16 cellular contexts compared by ENCODE assay signal in the genomic region with DNA sequence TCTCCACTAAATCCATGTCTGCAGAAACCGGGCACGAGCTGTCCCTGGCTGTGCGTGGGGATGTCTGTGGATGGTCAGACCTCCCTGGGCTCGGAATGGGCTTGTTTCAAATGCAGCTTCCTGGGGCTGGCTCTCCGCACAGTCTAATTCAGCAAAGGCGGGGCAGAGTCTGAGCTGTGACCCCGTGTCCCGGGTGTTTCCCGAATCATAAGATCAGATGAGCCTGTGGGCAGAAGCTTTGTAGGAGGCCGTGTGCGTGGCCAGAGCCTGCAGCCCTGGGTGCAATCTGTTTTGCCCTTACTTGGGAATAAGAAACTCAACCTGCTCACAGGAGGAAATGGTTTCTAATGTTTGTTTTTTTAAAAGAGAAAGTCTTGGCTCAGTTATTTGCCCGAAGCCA. TPM values are rescaled to one million over a fixed set of nuclear protein-coding genes. Genes with fewer than 3 reads are reported as not detected.
DNase-seq lines count a peak whose midpoint lies in the region; ATAC-seq, FAIRE-seq and TF ChIP-seq lines count a peak whose summit lies in the region.
"Had no signal": no experiment of that assay in that cellular context is flagged by ENCODE, and none has a peak within 500 bp of the region (broad histone marks: within the 10 kb centered on the region; RNA-seq: fewer than 3 reads in every experiment).

No MANE protein-coding gene starts in this region.

- TF ChIP-seq CTCF in RWPE1 (conservative IDR thresholded peaks at IDR 0.05; ENCODE audit: low read depth) (no peak), H1 (IDR thresholded peaks at IDR 0.05; ENCODE audit: control extremely low read depth in 1 of 3, insufficient read depth in 1 of 3, low read depth in 1 of 3, low read length in 3 of 3) (no peak), stomach (IDR thresholded peaks at IDR 0.05) (no peak)

- no peak for TF ChIP-seq EP300 in H1 (IDR thresholded peaks at IDR 0.05; ENCODE audit: borderline replicate concordance in 1 of 2, low read depth in 2 of 2, low read length in 2 of 2)
- no peak for TF ChIP-seq EP300 in stomach (IDR thresholded peaks at IDR 0.05)

- no peaks in the 10 kb centered on the region for H3K79me1 ChIP-seq in H1 (ENCODE audit: low read depth, low read length)

- H3K79me2 ChIP-seq in H1 (ENCODE audit: control insufficient read depth in 1 of 2, insufficient read depth in 2 of 2, low read length in 2 of 2) = no peaks in the 10 kb centered on the region

- no peak overlapping the region for H4K5ac ChIP-seq in H1 (ENCODE audit: insufficient read length, low read depth, low read length)

- H3K4me1 ChIP-seq in H1 (replicated peaks in 1 of 4; ENCODE audit: control insufficient read depth in 3 of 4, insufficient read depth in 4 of 4, low read length in 3 of 4) = peaks cover 0 to 4% (median 0%) of the 10 kb centered on the region in 4 experiments; a peak in 1 of 7 replicates
- peaks cover 13 to 24% (median 23%) of the 10 kb centered on the region in 4 donors for H3K4me1 ChIP-seq in stomach

- H2BK15ac ChIP-seq in H1 (ENCODE audit: low read length) = no peak overlapping the region

- no peaks in the 10 kb centered on the region for H3K27me3 Mint-ChIP-seq in activated T-cell treated with anti-CD3 and anti-CD28 coated beads, Interleukin-2, amount 50 U/mL, for 4 hours (ENCODE audit: low read depth)
- H3K27me3 Mint-ChIP-seq: CD4-positive, alpha-beta memory T cell; naive B cell; stimulated activated naive B cell treated with anti-CD40 and anti-IgM and Interleukin-4, amounts not matched to agents 10 μg/mL and 1 μg/mL and 100 μg/mL, for 72 hours had no signal

- no peaks in the 10 kb centered on the region for H3K36me3 ChIP-seq in H1 (ENCODE audit: control insufficient read depth in 2 of 4, insufficient read depth in 4 of 4, low read length in 3 of 4)
- H3K36me3 ChIP-seq in stomach = no peaks in the 10 kb centered on the region

- H3K4me3 Mint-ChIP-seq in activated T-cell treated with anti-CD3 and anti-CD28 coated beads, Interleukin-2, amount 50 U/mL, for 4 hours = no peak overlapping the region
- H3K4me3 Mint-ChIP-seq: CD4-positive, alpha-beta memory T cell; GM23338; naive B cell; stimulated activated naive B cell treated with anti-CD40 and anti-IgM and Interleukin-4, amounts not matched to agents 10 μg/mL and 1 μg/mL and 100 μg/mL, for 72 hours had no signal

- H3K9me3 ChIP-seq in H1 (ENCODE audit: insufficient read depth in 2 of 2, low read depth in 1 of 2, low read length in 1 of 2) = no peaks in the 10 kb centered on the region
- H3K9me3 ChIP-seq in stomach = no peaks in the 10 kb centered on the region

- ATAC-seq in left colon = peak; percentile 68
- no peak for ATAC-seq in activated T-cell treated with anti-CD3 and anti-CD28 coated beads, Interleukin-2, amount 50 U/mL, for 4 hours
- ATAC-seq: activated naive CD4-positive, alpha-beta T cell treated with anti-CD3 and anti-CD28 coated beads, Interleukin-2, amount 50 U/mL, for 72 hours; GM23338; stimulated activated naive B cell treated with anti-CD40 and anti-IgM and Interleukin-4, amounts not matched to agents 10 μg/mL and 1 μg/mL and 100 μg/mL, for 72 hours had no signal

- H2AK5ac ChIP-seq in H1 (ENCODE audit: low read depth, low read length) = no peak overlapping the region

- no peak for DNase-seq in RWPE1 (ENCODE audit: low spot score)
- DNase-seq in H1 (ENCODE audit: low read depth in 1 of 2, low spot score in 2 of 2) = no peak
- DNase-seq in left colon = peak; percentile 76 to 83
- no peak for DNase-seq in stomach
- DNase-seq in activated T-cell treated with anti-CD3 and anti-CD28 coated beads, Interleukin-2, amount 50 U/mL, for 4 hours = no peak
- DNase-seq in COR-L47 (lab: John Stamatoyannopoulos, UW) = no peak
- no peak for DNase-seq in cerebellar cortex (ENCODE audit: low spot score)
- DNase-seq: activated CD4-positive, alpha-beta T cell treated with anti-CD3 and anti-CD28 coated beads for 1 hour; CD4-positive, alpha-beta memory T cell; naive B cell; NCI-H1436 treated with DMSO at 0.1 percent for 48 hours; NCI-H510A treated with DMSO at 0.1 percent for 48 hours; stimulated activated naive B cell treated with anti-CD40 and anti-IgM and Interleukin-4, amounts not matched to agents 10 μg/mL and 1 μg/mL and 100 μg/mL, for 72 hours had no signal

- no peak overlapping the region for H2AFZ ChIP-seq in H1 (ENCODE audit: low read length)
- H2AFZ ChIP-seq: GM23338 had no signal

- TF ChIP-seq RAD21 in H1 (IDR thresholded peaks at IDR 0.05 in 1 of 2, conservative IDR thresholded peaks at IDR 0.05 in 1 of 2; ENCODE audit: low read depth in 2 of 2, low read length in 2 of 2) = no peak

- no peaks in the 10 kb centered on the region for H3K36me3 Mint-ChIP-seq in activated T-cell treated with anti-CD3 and anti-CD28 coated beads, Interleukin-2, amount 50 U/mL, for 4 hours (ENCODE audit: insufficient read depth)
- H3K36me3 Mint-ChIP-seq: activated naive CD4-positive, alpha-beta T cell treated with anti-CD3 and anti-CD28 coated beads, Interleukin-2, amount 50 U/mL, for 72 hours; CD4-positive, alpha-beta memory T cell; naive B cell; stimulated activated naive B cell treated with anti-CD40 and anti-IgM and Interleukin-4, amounts not matched to agents 10 μg/mL and 1 μg/mL and 100 μg/mL, for 72 hours had no signal

- no peak overlapping the region for H3K14ac ChIP-seq in H1 (ENCODE audit: insufficient read length)

- H3K9ac ChIP-seq in H1 (replicated peaks in 1 of 4; ENCODE audit: extremely low read depth in 1 of 4, low read depth in 3 of 4, low read length in 3 of 4) = no peak overlapping the region
- H3K9ac ChIP-seq: KMS-11 had no signal

- H3K27me3 ChIP-seq in H1 (replicated peaks in 1 of 4; ENCODE audit: control insufficient read depth in 3 of 4, extremely low read depth in 1 of 4, insufficient read depth in 3 of 4, low read length in 3 of 4) = peaks cover 0 to 4% (median under 1%) of the 10 kb centered on the region in 4 experiments; a peak in 1 of 7 replicates
- no peaks in the 10 kb centered on the region for H3K27me3 ChIP-seq in stomach

- H2BK120ac ChIP-seq in H1 (replicated peaks; ENCODE audit: low read depth, low read length) = no peak overlapping the region

- no peak overlapping the region for H2BK12ac ChIP-seq in H1 (ENCODE audit: low read depth, low read length)

- no peak for TF ChIP-seq POLR2A in H1 (IDR thresholded peaks at IDR 0.05; ENCODE audit: control extremely low read depth in 1 of 2, low read depth in 2 of 2, low read length in 2 of 2)
- TF ChIP-seq POLR2A in stomach (IDR thresholded peaks at IDR 0.05) = no peak

- H3K4me1 Mint-ChIP-seq in activated T-cell treated with anti-CD3 and anti-CD28 coated beads, Interleukin-2, amount 50 U/mL, for 4 hours (ENCODE audit: low read depth) = peaks cover 3% of the 10 kb centered on the region

- H4K91ac ChIP-seq in H1 (replicated peaks; ENCODE audit: insufficient read length, low read length) = no peak overlapping the region

- H3K4me3 ChIP-seq in H1 (ENCODE audit: extremely low read depth in 1 of 4, insufficient read depth in 2 of 4, low read depth in 3 of 4, low read length in 4 of 4) (no peak overlapping the region), stomach (no peak overlapping the region)
- H3K4me3 ChIP-seq: GM23338 had no signal

- POLR2A ChIA-PET in RWPE1 (lab: Yijun Ruan, JAX; ENCODE audit: low non-redundant PET) (no interaction called here), H1 (lab: Charles Lee; ENCODE audit: partially characterized antibody) (interaction anchor here (0.8 kb wide), 1 partner anchor 23 kb away, joined by 3 read pairs; no protein-coding TSS in a partner anchor)

- 90% methylated on average over 12 of the region's 12 CpGs; no CpG with 5 or more reads in 1 of the 2 experiments for WGBS in H1 (ENCODE audit: extremely low coverage in 1 of 2, insufficient coverage in 1 of 2, insufficient read length in 1 of 2, insufficient replicate concordance in 2 of 2, low coverage in 1 of 2, low lambda C conversion rate in 2 of 2, missing lambda C conversion rate in 1 of 2), 2 experiments
- WGBS in stomach, 5 donors = 17 to 29% (median 20%) methylated on average over 12 of the region's 12 CpGs

- H3K18ac ChIP-seq in H1 (ENCODE audit: extremely low read depth, low read length) = no peak overlapping the region

- no peak for FAIRE-seq in H1 (lab: Jason Lieb, UNC)

- H2BK20ac ChIP-seq in H1 (ENCODE audit: low read length) = no peak overlapping the region

- no peaks in the 10 kb centered on the region for H4K20me1 ChIP-seq in H1 (replicated peaks in 1 of 2; ENCODE audit: control insufficient read depth in 1 of 2, insufficient read depth in 2 of 2, low read length in 2 of 2)

- H2BK5ac ChIP-seq in H1 (ENCODE audit: low read depth, low read length) = no peak overlapping the region

- peak overlapping the region; percentile 86; the same call in 1 of the 2 replicates for H4K8ac ChIP-seq in H1 (ENCODE audit: extremely low read depth, insufficient read depth, low read length)

- H3K4me2 ChIP-seq in H1 (ENCODE audit: insufficient read depth in 1 of 2, low read depth in 2 of 2, low read length in 2 of 2) = no peak overlapping the region
- H3K4me2 ChIP-seq: GM23338, KMS-11 had no signal

- H3K56ac ChIP-seq in H1 (replicated peaks; ENCODE audit: insufficient read length, low read depth, low read length) = no peak overlapping the region

- peak overlapping the region; percentile 30; the same call in 1 of the 2 replicates for H3K27ac ChIP-seq in RWPE1
- no peak overlapping the region for H3K27ac ChIP-seq in H1 (ENCODE audit: low read depth, low read length)
- peak overlapping the region in 4 of 5 donors; percentile 13 to 47 (median 40) for H3K27ac ChIP-seq in stomach
- H3K27ac ChIP-seq: KMS-11 had no signal

- no peak overlapping the region for H3K4ac ChIP-seq in H1 (replicated peaks; ENCODE audit: insufficient read length, low read depth, low read length)

- H3K23me2 ChIP-seq in H1 (ENCODE audit: low read depth, low read length) = no peaks in the 10 kb centered on the region

- H3K9me3 Mint-ChIP-seq in activated T-cell treated with anti-CD3 and anti-CD28 coated beads, Interleukin-2, amount 50 U/mL, for 4 hours = no peaks in the 10 kb centered on the region
- H3K9me3 Mint-ChIP-seq: activated naive CD4-positive, alpha-beta T cell treated with anti-CD3 and anti-CD28 coated beads, Interleukin-2, amount 50 U/mL, for 72 hours; CD4-positive, alpha-beta memory T cell; naive B cell; stimulated activated naive B cell treated with anti-CD40 and anti-IgM and Interleukin-4, amounts not matched to agents 10 μg/mL and 1 μg/mL and 100 μg/mL, for 72 hours had no signal

- H3K23ac ChIP-seq in H1 (ENCODE audit: insufficient read length) = no peak overlapping the region

- CTCF ChIA-PET in RWPE1 (lab: Yijun Ruan, JAX) (interaction anchor here (1.1 kb wide), 1 partner anchor 28 kb away, joined by 4 read pairs; no protein-coding TSS in a partner anchor), H1 (lab: Charles Lee; ENCODE audit: partially characterized antibody) (interaction anchor here (0.6 to 18.9 kb wide), 12 partner anchors 9 to 1350 kb away, joined by 3 to 339 read pairs (median 3); a partner anchor contains a TSS)

- intact Hi-C loops in left colon (cut with DNase I, micrococcal nuclease) (no loop called here), stomach (cut with DNase I; ENCODE audit: low total_unique reads) (no loop called here)

RNA-seq across cellular contexts. Expression of a gene that starts 13.9 kb away (rescaled TPM):
- 19.9 and 21.1 TPM in 2 replicates for total RNA-seq in H1 (2021; fragmentation: NEBNext Ultra II Directional; extraction: Animal tissue kit (Norgen Biotek cat#: 25700))
- polyA plus RNA-seq in H1 (2011; rRNA removed) (6.2 and 13.6 TPM in 2 replicates), stomach (10 to 100 TPM; 18.9 to 31.3 (median 25.5) TPM)
- polyA plus RNA-seq in H1 (2011; cell fraction: cytosol; rRNA removed) = 10.8 TPM
- polyA plus RNA-seq in H1 (2011; cell fraction: nucleus; rRNA removed) = 19.0 TPM
- 13.5 to 20.6 TPM (median 17.0 TPM) in 4 replicates for polyA plus RNA-seq in H1 (2012, experiment 1 of 2)
- 13.5 TPM for polyA plus RNA-seq in H1 (2012, experiment 2 of 2)
- polyA plus RNA-seq in H1 (2013, experiment 1 of 2) = 18.3 TPM
- polyA plus RNA-seq in H1 (2013, experiment 2 of 2) = 17.5 TPM
- polyA minus RNA-seq in H1 (2011; rRNA and poly(A)+ RNA removed) = 4.9 and 7.8 TPM in 2 replicates
- polyA minus RNA-seq in H1 (2011; cell fraction: cytosol; rRNA and poly(A)+ RNA removed) = 10.4 TPM
- 6.6 TPM for polyA minus RNA-seq in H1 (2011; cell fraction: nucleus; rRNA and poly(A)+ RNA removed)
- total RNA-seq in left colon (100 to 1,000 TPM; 215 to 248 TPM), stomach (100 to 1,000 TPM in 1 of 5 donors, 10 to 100 TPM in 4; 40.6 to 204 (median 63.4) TPM)
- 10 to 100 TPM in 2 of 3 donors, 1 to 10 TPM in 1; 8.0 to 13.5 (median 11.0) TPM for total RNA-seq in activated T-cell treated with anti-CD3 and anti-CD28 coated beads, Interleukin-2, amount 50 U/mL, for 4 hours

RNA-seq across cellular contexts. Expression of a gene that starts 18.0 kb away (rescaled TPM):
- total RNA-seq in H1 (2021; fragmentation: NEBNext Ultra II Directional; extraction: Animal tissue kit (Norgen Biotek cat#: 25700)) = 187 and 197 TPM in 2 replicates
- polyA plus RNA-seq in H1 (2011; rRNA removed) (285 and 392 TPM in 2 replicates), stomach (100 to 1,000 TPM; 470 to 688 (median 669) TPM)
- 228 TPM for polyA plus RNA-seq in H1 (2011; cell fraction: cytosol; rRNA removed)
- polyA plus RNA-seq in H1 (2011; cell fraction: nucleus; rRNA removed) = 492 TPM
- polyA plus RNA-seq in H1 (2012, experiment 1 of 2) = 186 to 340 TPM (median 248 TPM) in 4 replicates
- 326 TPM for polyA plus RNA-seq in H1 (2012, experiment 2 of 2)
- polyA plus RNA-seq in H1 (2013, experiment 1 of 2) = 164 TPM
- 162 TPM for polyA plus RNA-seq in H1 (2013, experiment 2 of 2)
- polyA minus RNA-seq in H1 (2011; rRNA and poly(A)+ RNA removed) = 155 and 179 TPM in 2 replicates
- polyA minus RNA-seq in H1 (2011; cell fraction: cytosol; rRNA and poly(A)+ RNA removed) = 203 TPM
- polyA minus RNA-seq in H1 (2011; cell fraction: nucleus; rRNA and poly(A)+ RNA removed) = 91.6 TPM
- total RNA-seq in left colon (100 to 1,000 TPM; 427 to 487 TPM), stomach (100 to 1,000 TPM; 126 to 386 (median 264) TPM)
- 100 to 1,000 TPM; 232 to 275 (median 258) TPM for total RNA-seq in activated T-cell treated with anti-CD3 and anti-CD28 coated beads, Interleukin-2, amount 50 U/mL, for 4 hours

RNA-seq across cellular contexts. Expression of a gene that starts 51.2 kb away (rescaled TPM):
- total RNA-seq in H1 (2021; fragmentation: NEBNext Ultra II Directional; extraction: Animal tissue kit (Norgen Biotek cat#: 25700)) = 11.5 and 12.5 TPM in 2 replicates
- polyA plus RNA-seq in H1 (2011; rRNA removed) (8.0 and 12.7 TPM in 2 replicates), stomach (10 to 100 TPM; 21.4 to 24.1 (median 21.8) TPM)
- 8.4 TPM for polyA plus RNA-seq in H1 (2011; cell fraction: cytosol; rRNA removed)
- 24.8 TPM for polyA plus RNA-seq in H1 (2011; cell fraction: nucleus; rRNA removed)
- polyA plus RNA-seq in H1 (2012, experiment 1 of 2) = 7.6 to 12.3 TPM (median 10.7 TPM) in 4 replicates
- polyA plus RNA-seq in H1 (2012, experiment 2 of 2) = 8.3 TPM
- polyA plus RNA-seq in H1 (2013, experiment 1 of 2) = 19.4 TPM
- 19.1 TPM for polyA plus RNA-seq in H1 (2013, experiment 2 of 2)
- 2.6 and 3.4 TPM in 2 replicates for polyA minus RNA-seq in H1 (2011; rRNA and poly(A)+ RNA removed)
- 6.7 TPM for polyA minus RNA-seq in H1 (2011; cell fraction: cytosol; rRNA and poly(A)+ RNA removed)
- 6.8 TPM for polyA minus RNA-seq in H1 (2011; cell fraction: nucleus; rRNA and poly(A)+ RNA removed)
- total RNA-seq in left colon (10 to 100 TPM; 32.9 to 47.9 TPM), stomach (10 to 100 TPM; 13.8 to 92.9 (median 47.2) TPM)
- total RNA-seq in activated T-cell treated with anti-CD3 and anti-CD28 coated beads, Interleukin-2, amount 50 U/mL, for 4 hours = 1 to 10 TPM; 4.8 to 5.9 (median 5.7) TPM

RNA-seq across cellular contexts. Expression of a gene that starts 55.6 kb away (rescaled TPM):
- total RNA-seq in H1 (2021; fragmentation: NEBNext Ultra II Directional; extraction: Animal tissue kit (Norgen Biotek cat#: 25700)) = 0.25 and 0.26 TPM in 2 replicates
- polyA plus RNA-seq in H1 (2011; rRNA removed) (0.36 and 0.45 TPM in 2 replicates), stomach (10 to 100 TPM in 1 of 3 donors, 1 to 10 TPM in 2; 4.9 to 15.1 (median 7.8) TPM)
- 0.61 TPM for polyA plus RNA-seq in H1 (2011; cell fraction: cytosol; rRNA removed)
- polyA plus RNA-seq in H1 (2011; cell fraction: nucleus; rRNA removed) = 0.16 TPM
- 0.13 to 0.46 TPM (median 0.29 TPM) in 3 of 4 replicates, not detected in the other for polyA plus RNA-seq in H1 (2012, experiment 1 of 2)
- 0.14 TPM for polyA plus RNA-seq in H1 (2012, experiment 2 of 2)
- polyA plus RNA-seq in H1 (2013, experiment 1 of 2) = 0.36 TPM
- polyA plus RNA-seq in H1 (2013, experiment 2 of 2) = 0.40 TPM
- polyA minus RNA-seq in H1 (2011; rRNA and poly(A)+ RNA removed) = 0.07 and 0.13 TPM in 2 replicates
- not detected for polyA minus RNA-seq in H1 (2011; cell fraction: cytosol; rRNA and poly(A)+ RNA removed)
- not detected for polyA minus RNA-seq in H1 (2011; cell fraction: nucleus; rRNA and poly(A)+ RNA removed)
- total RNA-seq in left colon (1 to 10 TPM; 3.0 to 4.8 TPM), stomach (1 to 10 TPM in 2 of 5 donors, under 1 TPM in 1, not detected in 2; 0.45 to 4.8 (median 4.5) TPM)
- 10 to 100 TPM in 2 of 3 donors, 1 to 10 TPM in 1; 8.8 to 19.9 (median 11.3) TPM for total RNA-seq in activated T-cell treated with anti-CD3 and anti-CD28 coated beads, Interleukin-2, amount 50 U/mL, for 4 hours

Comparison
In these comparisons a context has a peak if more than half of its experiments do, and no peak if none do; other contexts are left out.
1. DNase-seq: peak in left colon (2 of 2); none in RWPE1 (single experiment), H1 (0 of 2), stomach (single experiment), activated T-cell treated with anti-CD3 and anti-CD28 coated beads, Interleukin-2, amount 50 U/mL, for 4 hours (single experiment), COR-L47 (single experiment) and cerebellar cortex (single experiment).